11 cellular contexts compared by ENCODE assay signal in the genomic region with DNA sequence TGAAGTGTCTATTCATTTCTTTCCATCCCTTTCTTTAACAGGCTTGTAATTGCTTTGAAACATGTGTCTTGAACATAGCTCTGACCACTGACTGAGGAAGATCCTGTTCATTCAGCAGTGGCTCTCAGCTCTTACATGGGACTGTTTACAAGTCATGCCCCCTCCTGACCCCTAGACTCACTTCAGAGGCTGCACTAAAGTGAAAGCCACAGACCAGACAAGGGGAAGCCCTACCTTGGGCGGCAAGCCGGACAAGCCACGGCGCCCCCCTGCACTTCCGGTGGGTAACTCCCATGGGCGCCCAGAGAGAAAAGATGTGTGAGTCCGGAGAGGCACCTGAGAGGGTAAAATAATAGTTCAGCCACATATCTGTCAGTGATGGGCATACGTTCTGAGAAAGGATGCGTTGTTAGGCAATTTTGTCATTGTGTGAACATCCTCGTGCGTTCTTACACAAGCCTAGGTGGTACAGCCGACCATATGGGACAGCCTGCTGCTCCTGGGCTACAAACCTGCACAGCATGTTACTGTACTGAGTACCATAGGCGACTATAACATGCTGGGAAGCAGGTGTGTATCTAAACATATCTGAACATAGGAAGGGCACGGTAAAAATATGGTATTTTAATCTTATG.
DNase-seq lines count a peak whose midpoint lies in the region; ATAC-seq and TF ChIP-seq lines count a peak whose summit lies in the region.
"Had no signal": no experiment of that assay in that cellular context is flagged by ENCODE, and none has a peak within 500 bp of the region (broad histone marks: within the 10 kb centered on the region; RNA-seq: fewer than 3 reads in every experiment).

No MANE protein-coding gene starts in this region.

- H3K4me3 Mint-ChIP-seq in memory B cell = peak overlapping the region; percentile 63

- DNase-seq in memory B cell (ENCODE audit: low spot score in 2 of 2) (peak in 1 of 2 donors; percentile 32), NAMALWA (ENCODE audit: low spot score) (no peak), NCI-H1092 (lab: John Stamatoyannopoulos, UW) (no peak), NCI-H748 treated with DMSO at 0.1 percent for 48 hours (lab: John Stamatoyannopoulos, UW) (no peak), adrenal gland (no peak)
- DNase-seq: NCI-H1417 had no signal

- intact Hi-C loops in adrenal gland (cut with DNase I) = no loop called here

- H3K27me3 ChIP-seq in adrenal gland = no peaks in the 10 kb centered on the region
- H3K27me3 ChIP-seq: upper lobe of left lung had no signal

- H3K27ac ChIP-seq in adrenal gland = no peak overlapping the region
- H3K27ac ChIP-seq: coronary artery, upper lobe of left lung had no signal

- H3K9me3 ChIP-seq in adrenal gland (replicated peaks in 1 of 3) = no peaks in the 10 kb centered on the region

- H3K9me3 Mint-ChIP-seq in memory B cell = no peaks in the 10 kb centered on the region

- H3K27ac Mint-ChIP-seq in memory B cell = peak overlapping the region; percentile 29

- no peak overlapping the region for H3K4me3 ChIP-seq in adrenal gland
- H3K4me3 ChIP-seq: coronary artery, upper lobe of left lung had no signal

- ATAC-seq in GM18511 (IDR thresholded peaks at IDR 0.05; ENCODE audit: unreplicated experiment) (peak; percentile 84), GM21447 (IDR thresholded peaks at IDR 0.05; ENCODE audit: unreplicated experiment) (peak; percentile 69), HG03442 (IDR thresholded peaks at IDR 0.05; ENCODE audit: unreplicated experiment) (peak; percentile 76), memory B cell (ENCODE audit: low read depth) (peak; percentile 72)

- no peaks in the 10 kb centered on the region for H3K36me3 ChIP-seq in adrenal gland (replicated peaks in 1 of 2)
- H3K36me3 ChIP-seq: upper lobe of left lung had no signal

- H3K36me3 Mint-ChIP-seq in memory B cell = no peaks in the 10 kb centered on the region

- peaks cover 46% of the 10 kb centered on the region for H3K4me1 Mint-ChIP-seq in memory B cell

- WGBS in adrenal gland, 4 donors = 75 to 90% (median 81%) methylated on average over 8 to 14 of the region's 14 CpGs

- TF ChIP-seq CTCF in adrenal gland (IDR thresholded peaks at IDR 0.05) = no peak

- no peaks in the 10 kb centered on the region for H3K4me1 ChIP-seq in adrenal gland (replicated peaks in 1 of 2)

- peaks cover 6% of the 10 kb centered on the region for H3K27me3 Mint-ChIP-seq in memory B cell

- no peak for TF ChIP-seq POLR2A in adrenal gland (IDR thresholded peaks at IDR 0.05)
